In the genomic region with DNA sequence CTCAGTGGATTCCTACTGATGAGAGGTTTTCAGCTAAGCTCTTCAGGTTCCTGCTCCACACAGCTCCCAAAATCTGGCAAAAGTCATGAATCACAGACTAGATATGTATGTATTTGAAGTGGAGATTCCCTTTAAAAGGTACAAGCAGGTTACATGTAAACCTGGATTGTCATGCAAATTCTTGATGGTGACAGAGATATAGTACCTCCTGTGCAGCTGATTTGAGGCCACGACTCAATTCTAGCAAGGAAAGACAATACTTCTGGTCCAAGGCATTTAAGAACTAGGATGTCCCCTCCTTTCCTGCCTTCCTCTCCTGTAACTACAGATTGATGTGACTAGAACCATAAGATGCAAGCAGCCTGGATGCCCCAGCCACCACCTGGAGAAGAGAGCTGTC, we compare ENCODE assay signal across 21 cellular contexts. TPM values are rescaled to one million over a fixed set of nuclear protein-coding genes. Genes with fewer than 3 reads are reported as not detected.
DNase-seq lines count a peak whose midpoint lies in the region; ATAC-seq, FAIRE-seq and TF ChIP-seq lines count a peak whose summit lies in the region.
"Had no signal": no experiment of that assay in that cellular context is flagged by ENCODE, and none has a peak within 500 bp of the region (broad histone marks: within the 10 kb centered on the region; RNA-seq: fewer than 3 reads in every experiment).

No MANE protein-coding gene starts in this region.

- TF ChIP-seq POLR2A in K562 (conservative IDR thresholded peaks at IDR 0.05), result no peak

- CTCF ChIA-PET in K562 (lab: Yijun Ruan, JAX; ENCODE audit: low intra/inter-chr PET ratio), result no interaction called here

- H3K36me3 Mint-ChIP-seq in CD4-positive, CD25-positive, alpha-beta regulatory T cell, result peaks cover 6% of the 10 kb centered on the region
- H3K36me3 Mint-ChIP-seq in GM23338 (ENCODE audit: low read depth) (peaks cover 44% of the 10 kb centered on the region), memory B cell (no peaks in the 10 kb centered on the region)
- H3K36me3 Mint-ChIP-seq in effector memory CD8-positive, alpha-beta T cell (ENCODE audit: insufficient read depth), result peaks cover 6% of the 10 kb centered on the region

- no peak overlapping the region for H2AFZ ChIP-seq in GM23338
- H2AFZ ChIP-seq in K562 (ENCODE audit: low read depth, low read length), result no peak overlapping the region
- H2AFZ ChIP-seq: PC-9 had no signal

- H3K4me1 Mint-ChIP-seq in CD4-positive, CD25-positive, alpha-beta regulatory T cell, result peaks cover 5 to 16% (median 8%) of the 10 kb centered on the region in 4 donors
- peaks cover 28% of the 10 kb centered on the region for H3K4me1 Mint-ChIP-seq in GM23338
- peaks cover 4% of the 10 kb centered on the region for H3K4me1 Mint-ChIP-seq in memory B cell
- H3K4me1 Mint-ChIP-seq in effector memory CD8-positive, alpha-beta T cell (ENCODE audit: low read depth in 2 of 2), result peaks cover 0 to 4% of the 10 kb centered on the region in 2 donors

- H3K9me1 ChIP-seq in K562 (ENCODE audit: control insufficient read depth, insufficient read depth, low read length), result no peaks in the 10 kb centered on the region

- no peak for TF ChIP-seq EP300 in K562 (IDR thresholded peaks at IDR 0.05; ENCODE audit: low read length)

- no peaks in the 10 kb centered on the region for H3K9me3 ChIP-seq in CD4-positive, CD25-positive, alpha-beta regulatory T cell (ENCODE audit: control insufficient read depth in 2 of 2, low read length in 2 of 2)
- no peaks in the 10 kb centered on the region for H3K9me3 ChIP-seq in K562 (replicated peaks; ENCODE audit: control insufficient read depth, insufficient read depth, low read depth, low read length)
- H3K9me3 ChIP-seq: BLaER1, MG63 had no signal

- no peaks in the 10 kb centered on the region for H3K9me2 ChIP-seq in GM23338 (ENCODE audit: insufficient read depth)

- H3K27me3 ChIP-seq in CD4-positive, CD25-positive, alpha-beta regulatory T cell (ENCODE audit: control insufficient read depth, insufficient read depth, low read length), result no peaks in the 10 kb centered on the region
- H3K27me3 ChIP-seq in GM23338 (ENCODE audit: insufficient read depth), result no peaks in the 10 kb centered on the region
- no peaks in the 10 kb centered on the region for H3K27me3 ChIP-seq in K562 (ENCODE audit: control insufficient read depth in 2 of 2, insufficient read depth in 2 of 2, low read length in 2 of 2)
- H3K27me3 ChIP-seq: BLaER1, MG63 had no signal

- H3K4me3 ChIP-seq in CD4-positive, CD25-positive, alpha-beta regulatory T cell (ENCODE audit: low read depth, low read length), result no peak overlapping the region
- H3K4me3 ChIP-seq in GM23338, result no peak overlapping the region
- no peak overlapping the region for H3K4me3 ChIP-seq in K562
- H3K4me3 ChIP-seq: BLaER1, MG63, PC-9 had no signal

- WGBS in K562 (ENCODE audit: insufficient coverage, low coverage, missing lambda C conversion rate), result 5% methylated on average over 1 of the region's 1 CpG

- no peak overlapping the region for H3K4me3 Mint-ChIP-seq in CD4-positive, CD25-positive, alpha-beta regulatory T cell
- H3K4me3 Mint-ChIP-seq in GM23338, result no peak overlapping the region
- no peak overlapping the region for H3K4me3 Mint-ChIP-seq in memory B cell
- H3K4me3 Mint-ChIP-seq in effector memory CD8-positive, alpha-beta T cell, result no peak overlapping the region
- H3K4me3 Mint-ChIP-seq: CD8-positive, alpha-beta T cell; H9 had no signal

- no peak for TF ChIP-seq RAD21 in K562 (CRISPR knock-in tag; conservative IDR thresholded peaks at IDR 0.05 in 1 of 2, IDR thresholded peaks at IDR 0.05 in 1 of 2)

- ATAC-seq in CD4-positive, CD25-positive, alpha-beta regulatory T cell (ENCODE audit: low read depth in 2 of 2), result no peak
- peak; percentile 44; the same call in 2 of the 3 replicates for ATAC-seq in GM23338
- peak; percentile 37 for ATAC-seq in K562
- no peak for ATAC-seq in memory B cell (ENCODE audit: low read depth)
- no peak for ATAC-seq in effector memory CD8-positive, alpha-beta T cell (replicated peaks)
- ATAC-seq: CD8-positive, alpha-beta T cell had no signal

- H3K27ac Mint-ChIP-seq in CD4-positive, CD25-positive, alpha-beta regulatory T cell, result peak overlapping the region; percentile 42 to 58 (median 48)
- H3K27ac Mint-ChIP-seq in GM23338 (no peak overlapping the region), memory B cell (peak overlapping the region; percentile 42)
- H3K27ac Mint-ChIP-seq in effector memory CD8-positive, alpha-beta T cell, result peak overlapping the region in 1 of 2 donors; percentile 13
- H3K27ac Mint-ChIP-seq: CD8-positive, alpha-beta T cell had no signal

- H3K9ac ChIP-seq in K562 (ENCODE audit: insufficient read depth in 1 of 2, low read depth in 2 of 2, low read length in 2 of 2), result no peak overlapping the region
- H3K9ac ChIP-seq: BLaER1 had no signal

- H3K27ac ChIP-seq in CD4-positive, CD25-positive, alpha-beta regulatory T cell (ENCODE audit: insufficient read depth, low read length, poor library complexity, severe bottlenecking), result no peak overlapping the region
- H3K27ac ChIP-seq in GM23338 (ENCODE audit: low read depth) (no peak overlapping the region), K562 (ENCODE audit: extremely low read depth, low read depth, low read length) (no peak overlapping the region)
- H3K27ac ChIP-seq: BLaER1, PC-9 had no signal

- no peaks in the 10 kb centered on the region for H3K4me1 ChIP-seq in CD4-positive, CD25-positive, alpha-beta regulatory T cell (ENCODE audit: control insufficient read depth, insufficient read depth, low read length, poor library complexity, severe bottlenecking)
- H3K4me1 ChIP-seq in GM23338 (ENCODE audit: insufficient read depth) (peaks cover 12% of the 10 kb centered on the region; the same call in 1 of the 2 replicates), K562 (replicated peaks in 1 of 2; ENCODE audit: control insufficient read depth in 2 of 2, insufficient read depth in 2 of 2, low read length in 2 of 2) (peaks cover 0 to 6% of the 10 kb centered on the region in 2 experiments; a peak in 2 of 5 replicates)
- H3K4me1 ChIP-seq: BLaER1 had no signal

- H3K9me3 Mint-ChIP-seq in CD4-positive, CD25-positive, alpha-beta regulatory T cell, result peaks cover 0 to 2% (median 0%) of the 10 kb centered on the region in 7 donors
- peaks cover 23% of the 10 kb centered on the region for H3K9me3 Mint-ChIP-seq in GM23338
- H3K9me3 Mint-ChIP-seq in memory B cell, result no peaks in the 10 kb centered on the region
- H3K9me3 Mint-ChIP-seq in effector memory CD8-positive, alpha-beta T cell, result no peaks in the 10 kb centered on the region
- H3K9me3 Mint-ChIP-seq: CD8-positive, alpha-beta T cell had no signal

- no peak overlapping the region for H3K4me2 ChIP-seq in GM23338
- H3K4me2 ChIP-seq in K562 (ENCODE audit: insufficient read depth, low read length), result no peak overlapping the region
- H3K4me2 ChIP-seq: BLaER1, PC-9 had no signal

- TF ChIP-seq CTCF in GM23338 (conservative IDR thresholded peaks at IDR 0.05; ENCODE audit: low read depth in 2 of 2), result no peak
- TF ChIP-seq CTCF in K562 (IDR thresholded peaks at IDR 0.05 in 2 of 3, conservative IDR thresholded peaks at IDR 0.05 in 1 of 3; ENCODE audit: insufficient read depth in 2 of 3, low read depth in 1 of 3, low read length in 3 of 3), result no peak

- no peaks in the 10 kb centered on the region for H3K79me2 ChIP-seq in GM23338 (replicated peaks; ENCODE audit: insufficient read depth)
- H3K79me2 ChIP-seq in K562 (ENCODE audit: control insufficient read depth, insufficient read depth, low read length), result no peaks in the 10 kb centered on the region

- no peak for DNase-seq in CD4-positive, CD25-positive, alpha-beta regulatory T cell
- DNase-seq in GM23338 (ENCODE audit: low spot score) (no peak), K562 (ENCODE audit: extremely low read depth in 1 of 4, low spot score in 3 of 4) (no peak), memory B cell (ENCODE audit: low spot score in 2 of 2) (no peak), DMS114 treated with DMSO at 0.1 percent for 48 hours (lab: John Stamatoyannopoulos, UW; ENCODE audit: unreplicated experiment) (no peak)
- DNase-seq in effector memory CD8-positive, alpha-beta T cell, result no peak
- DNase-seq in NK-92 treated with Interleukin-12 subunit alpha and Interleukin-12 subunit beta, amount 100 ng/mL, for 24 hours (lab: John Stamatoyannopoulos, UW), result no peak
- DNase-seq: CD8-positive, alpha-beta T cell; DMS79; H9; IMR-90; Kasumi-1; MG63; NCI-H1092; NCI-H146; NCI-H2029 treated with DMSO at 0.1 percent for 48 hours; NCI-H2171 treated with DMSO at 0.1 percent for 48 hours; NCI-H774; PC-9 had no signal

- no TSS peak for BruUV-seq in K562 (replicated peaks; lab: Mats Ljungman, UMichigan)

- H4K20me1 ChIP-seq in GM23338 (replicated peaks; ENCODE audit: insufficient read depth) (no peaks in the 10 kb centered on the region), K562 (replicated peaks; ENCODE audit: control insufficient read depth, insufficient read depth, low read length) (no peaks in the 10 kb centered on the region)
- H4K20me1 ChIP-seq: BLaER1 had no signal

- in situ Hi-C loops in K562 (cut with MboI), result loop anchor here (10.0 kb wide), 1 partner anchor 251 kb away; no protein-coding TSS in a partner anchor

- peaks cover 6% of the 10 kb centered on the region for H3K36me3 ChIP-seq in CD4-positive, CD25-positive, alpha-beta regulatory T cell (ENCODE audit: control insufficient read depth, insufficient read depth, low read length)
- H3K36me3 ChIP-seq in GM23338 (ENCODE audit: insufficient read depth), result no peaks in the 10 kb centered on the region
- H3K36me3 ChIP-seq in K562 (ENCODE audit: control insufficient read depth, insufficient read depth, low read length), result peaks cover 3% of the 10 kb centered on the region; the same call in 2 of the 3 replicates
- H3K36me3 ChIP-seq: MG63 had no signal

- peaks cover 5% of the 10 kb centered on the region for H3K27me3 Mint-ChIP-seq in CD4-positive, CD25-positive, alpha-beta regulatory T cell
- H3K27me3 Mint-ChIP-seq in GM23338 (ENCODE audit: insufficient read depth, low read depth, poor library complexity), result peaks cover 20% of the 10 kb centered on the region
- H3K27me3 Mint-ChIP-seq in memory B cell, result peaks cover 2% of the 10 kb centered on the region
- H3K27me3 Mint-ChIP-seq in effector memory CD8-positive, alpha-beta T cell, result peaks cover 0 to 8% of the 10 kb centered on the region in 2 donors

- FAIRE-seq in K562 (lab: Jason Lieb, UNC), result peak; percentile 58
- FAIRE-seq: D721Med had no signal

- peaks cover 6% of the 10 kb centered on the region; the same call in 1 of the 2 replicates for H3F3A ChIP-seq in GM23338 (replicated peaks; ENCODE audit: low read depth)

- POLR2A ChIA-PET in K562 (lab: Yijun Ruan, JAX), result interaction anchor here (0.6 to 0.8 kb wide), 2 partner anchors 177 to 442 kb away, joined by 4 to 7 read pairs; no protein-coding TSS in a partner anchor

- intact Hi-C loops in K562 (cut with micrococcal nuclease), result no loop called here

RNA-seq across cellular contexts. Expression of gene GORASP2, which starts 55.0 kb away (rescaled TPM):
- total RNA-seq in CD4-positive, CD25-positive, alpha-beta regulatory T cell, result 77.5 TPM
- polyA plus RNA-seq in CD4-positive, CD25-positive, alpha-beta regulatory T cell, result 10 to 100 TPM; 86.0 to 98.9 (median 93.5) TPM
- total RNA-seq in GM23338 (2014; rRNA removed; shearing (Covaris generic)), result 45.2 and 45.9 TPM in 2 replicates
- polyA plus RNA-seq in GM23338 (2016; fragmentation: Nextera tagmentation; extraction: Ambion mirVana), result 38.7 and 44.5 TPM in 2 replicates
- total RNA-seq in K562 (2011; cell fraction: chromatin; rRNA removed; ENCODE audit: low replicate concordance), result 76.1 and 136 TPM in 2 replicates
- 56.1 and 58.7 TPM in 2 replicates for total RNA-seq in K562 (2011; cell fraction: nucleolus; rRNA removed)
- 70.5 and 94.6 TPM in 2 replicates for total RNA-seq in K562 (2011; cell fraction: nucleoplasm; rRNA removed)
- total RNA-seq in K562 (2014; rRNA removed), result 59.6 and 61.8 TPM in 2 replicates
- total RNA-seq in K562 (2014; rRNA removed; fragmentation: Illumina TruSeq; extraction: Trizol), result 46.1 and 55.9 TPM in 2 replicates
- 52.3 and 54.1 TPM in 2 replicates for total RNA-seq in K562 (2015; rRNA removed; fragmentation: Illumina TruSeq; extraction: Trizol)
- total RNA-seq in K562 (2021), result 96.9 and 98.9 TPM in 2 replicates
- polyA plus RNA-seq in K562 (2011; rRNA removed), result 180 and 239 TPM in 2 replicates
- 271 and 294 TPM in 2 replicates for polyA plus RNA-seq in K562 (2011; cell fraction: cytosol; rRNA removed)
- polyA plus RNA-seq in K562 (2011; cell fraction: nucleus; rRNA removed), result 85.4 and 108 TPM in 2 replicates
- polyA plus RNA-seq in K562 (2012), result 81.8 and 88.5 TPM in 2 replicates
- polyA plus RNA-seq in K562 (2014; fragmentation: Illumina TruSeq; extraction: Trizol), result 146 and 153 TPM in 2 replicates
- polyA plus RNA-seq in K562 (2014; fragmentation: Nextera tagmentation; extraction: Ambion mirVana), result 10 to 100 TPM; 27.4 to 29.9 TPM
- polyA plus RNA-seq in K562 (2014; rRNA removed), result 93.4 and 101 TPM in 2 replicates
- 199 and 207 TPM in 2 replicates for polyA minus RNA-seq in K562 (2011; rRNA and poly(A)+ RNA removed)
- polyA minus RNA-seq in K562 (2011; cell fraction: cytosol; rRNA and poly(A)+ RNA removed), result 61.5 and 71.4 TPM in 2 replicates
- polyA minus RNA-seq in K562 (2011; cell fraction: nucleus; rRNA and poly(A)+ RNA removed), result 47.5 and 82.2 TPM in 2 replicates

Comparison
In these comparisons a context has a peak if more than half of its experiments do, and no peak if none do; other contexts are left out.
1. ATAC-seq: peak in GM23338 (single experiment) and K562 (single experiment); none in CD4-positive, CD25-positive, alpha-beta regulatory T cell (0 of 2), memory B cell (single experiment) and effector memory CD8-positive, alpha-beta T cell (single experiment).